18 cellular contexts compared by ENCODE assay signal in genomic region chr6:32166411-32167061, GRCh38. TPM values are rescaled to one million over a fixed set of nuclear protein-coding genes. Genes with fewer than 3 reads are reported as not detected.
DNase-seq lines count a peak whose midpoint lies in the region; ATAC-seq and TF ChIP-seq lines count a peak whose summit lies in the region.
"Had no signal": no experiment of that assay in that cellular context is flagged by ENCODE, and none has a peak within 500 bp of the region (broad histone marks: within the 10 kb centered on the region; RNA-seq: fewer than 3 reads in every experiment).

No MANE protein-coding gene starts in this region.

- H2AK5ac ChIP-seq in mesendoderm (ENCODE audit: low read length) = no peak overlapping the region

- H2BK5ac ChIP-seq in mesendoderm (ENCODE audit: low read length) = no peak overlapping the region

- H3K4me3 ChIP-seq in HFF-Myc (replicated peaks; ENCODE audit: low read depth, low read length) (no peak overlapping the region), dorsolateral prefrontal cortex (no peak overlapping the region), mesendoderm (ENCODE audit: low read length) (no peak overlapping the region), tibial artery (no peak overlapping the region)

- H3K36me3 ChIP-seq in mesendoderm (ENCODE audit: control insufficient read depth, insufficient read depth, low read length) (peaks cover 2% of the 10 kb centered on the region), tibial artery (peaks cover 42 to 87% (median 71%) of the 10 kb centered on the region in 3 donors)

- H4K5ac ChIP-seq in mesendoderm (ENCODE audit: low read length) = no peak overlapping the region

- peak overlapping the region; percentile 42 for H3K56ac ChIP-seq in mesendoderm (ENCODE audit: low read length)

- WGBS in mesendoderm (ENCODE audit: extremely low coverage, insufficient coverage, low lambda C conversion rate) = no CpG with 5 or more reads among the region's 30 CpGs

- H3K4me3 Mint-ChIP-seq in CD14-positive monocyte = no peak overlapping the region
- H3K4me3 Mint-ChIP-seq: dendritic cell treated with granulocyte-macrophage colony-stimulating factor and Interleukin-4, amounts not matched to agents 40 ng/mL and 50 ng/mL, for 4 days; T-cell had no signal

- no peak overlapping the region for H3K18ac ChIP-seq in mesendoderm (ENCODE audit: low read length)

- peaks cover 32 to 38% of the 10 kb centered on the region in 2 donors for H3K36me3 Mint-ChIP-seq in CD14-positive monocyte

- H3K4me2 ChIP-seq in mesendoderm (ENCODE audit: low read length) = no peak overlapping the region

- intact Hi-C loops in CD14-positive monocyte (cut with micrococcal nuclease) (no loop called here), dorsolateral prefrontal cortex (cut with DNase I) (no loop called here), tibial artery (cut with DNase I; ENCODE audit: low total_unique reads) (no loop called here)

- no peaks in the 10 kb centered on the region for H3K9me3 Mint-ChIP-seq in CD14-positive monocyte
- H3K9me3 Mint-ChIP-seq: activated T-helper 2 cell treated with anti-CD3 and anti-CD28 coated beads, Interferon-gamma antibody, Interleukin-2, Interleukin-4, amounts not matched to agents 10 μg/mL and 5 μg/mL and 100 μg/mL, durations not matched to agents 14 hours and 24 hours and 36 hours; dendritic cell treated with granulocyte-macrophage colony-stimulating factor and Interleukin-4, amounts not matched to agents 40 ng/mL and 50 ng/mL, for 4 days; T-cell had no signal

- DNase-seq in CD14-positive monocyte (ENCODE audit: low spot score) = peak; percentile 29
- DNase-seq in HFF-Myc (ENCODE audit: extremely low read depth, low read depth) = no peak
- no peak for DNase-seq in dorsolateral prefrontal cortex
- DNase-seq in mesendoderm = peak; percentile 82
- no peak for DNase-seq in tibial artery
- no peak for DNase-seq in Kasumi-1 (lab: John Stamatoyannopoulos, UW)
- no peak for DNase-seq in Ammon's horn (ENCODE audit: low spot score)
- DNase-seq: anterior cingulate cortex; left cardiac atrium; NCI-H187; NCI-H526 treated with DMSO at 0.1 percent for 48 hours; stimulated activated naive CD4-positive, alpha-beta T cell; T-cell had no signal

- H3K23ac ChIP-seq in mesendoderm (ENCODE audit: low read length) = no peak overlapping the region

- H3K79me1 ChIP-seq in mesendoderm (ENCODE audit: low read length) = peaks cover 3% of the 10 kb centered on the region

- H3K9me3 ChIP-seq in tibial artery = no peaks in the 10 kb centered on the region

- no peak for ATAC-seq in HG03442 (IDR thresholded peaks at IDR 0.05; ENCODE audit: unreplicated experiment)
- ATAC-seq: left cardiac atrium, T-cell had no signal

- H3K27me3 ChIP-seq in dorsolateral prefrontal cortex = no peaks in the 10 kb centered on the region
- H3K27me3 ChIP-seq in mesendoderm (ENCODE audit: insufficient read depth, low read length, poor library complexity) = no peaks in the 10 kb centered on the region
- H3K27me3 ChIP-seq in tibial artery = no peaks in the 10 kb centered on the region

- no peak overlapping the region for H3K9ac ChIP-seq in mesendoderm (ENCODE audit: low read length)
- H3K9ac ChIP-seq: parathyroid adenoma had no signal

- H2BK15ac ChIP-seq in mesendoderm (replicated peaks; ENCODE audit: low read depth) = no peak overlapping the region

- H3K4me1 Mint-ChIP-seq in CD14-positive monocyte = no peaks in the 10 kb centered on the region

- H3K4ac ChIP-seq in mesendoderm (ENCODE audit: low read depth, low read length) = no peak overlapping the region

- no peak for TF ChIP-seq CTCF in CD14-positive monocyte (IDR thresholded peaks at IDR 0.05)
- TF ChIP-seq CTCF in HFF-Myc (IDR thresholded peaks at IDR 0.05; ENCODE audit: low read depth, low read length, missing control alignments) = peak; percentile 8
- no peak for TF ChIP-seq CTCF in dorsolateral prefrontal cortex (IDR thresholded peaks at IDR 0.05 in 54 of 56, conservative IDR thresholded peaks at IDR 0.05 in 2 of 56; ENCODE audit: low read depth in 1 of 56, partially characterized antibody in 56 of 56)
- TF ChIP-seq CTCF in tibial artery (IDR thresholded peaks at IDR 0.05) = no peak

- H3K79me2 ChIP-seq in mesendoderm (ENCODE audit: control insufficient read depth, insufficient read depth, low read length) = no peaks in the 10 kb centered on the region
- H3K79me2 ChIP-seq: parathyroid adenoma had no signal

- peak overlapping the region in 1 of 7 donors; percentile 63 for H3K27ac Mint-ChIP-seq in CD14-positive monocyte
- H3K27ac Mint-ChIP-seq: activated T-helper 2 cell treated with anti-CD3 and anti-CD28 coated beads, Interferon-gamma antibody, Interleukin-2, Interleukin-4, amounts not matched to agents 10 μg/mL and 5 μg/mL and 100 μg/mL, durations not matched to agents 14 hours and 24 hours and 36 hours; dendritic cell treated with granulocyte-macrophage colony-stimulating factor and Interleukin-4, amounts not matched to agents 40 ng/mL and 50 ng/mL, for 4 days; T-cell had no signal

- H4K8ac ChIP-seq in mesendoderm (ENCODE audit: low read depth, low read length) = no peak overlapping the region

- no peaks in the 10 kb centered on the region for H3K4me1 ChIP-seq in mesendoderm (ENCODE audit: control insufficient read depth, low read depth, low read length)
- no peaks in the 10 kb centered on the region for H3K4me1 ChIP-seq in tibial artery
- H3K4me1 ChIP-seq: parathyroid adenoma had no signal

- H2BK120ac ChIP-seq in mesendoderm (ENCODE audit: low read depth, low read length) = no peak overlapping the region

- peaks cover 0 to 4% (median 1%) of the 10 kb centered on the region in 3 donors for H3K27me3 Mint-ChIP-seq in CD14-positive monocyte (ENCODE audit: low read depth in 3 of 3)
- H3K27me3 Mint-ChIP-seq: dendritic cell treated with granulocyte-macrophage colony-stimulating factor and Interleukin-4, amounts not matched to agents 40 ng/mL and 50 ng/mL, for 4 days; T-cell had no signal

- H3K27ac ChIP-seq in dorsolateral prefrontal cortex (peak overlapping the region in 34 of 59 donors; percentile 3 to 93 (median 40)), mesendoderm (ENCODE audit: low read depth, low read length) (no peak overlapping the region), tibial artery (no peak overlapping the region)
- H3K27ac ChIP-seq: parathyroid adenoma had no signal

RNA-seq across cellular contexts. Expression of gene EGFL8, which starts 2.1 kb away (rescaled TPM):
- polyA plus RNA-seq in CD14-positive monocyte = under 1 TPM in 1 of 2 donors, not detected in 1; 0.22 TPM
- total RNA-seq in dorsolateral prefrontal cortex = 10 to 100 TPM in 115 of 120 experiments, 1 to 10 TPM in 5; 8.7 to 37.5 (median 19.8) TPM
- polyA plus RNA-seq in mesendoderm (2013, experiment 1 of 2) = 15.8 TPM
- 14.7 TPM for polyA plus RNA-seq in mesendoderm (2013, experiment 2 of 2)

RNA-seq across cellular contexts. Expression of gene AGPAT1, which starts 9.3 kb away (rescaled TPM):
- polyA plus RNA-seq in CD14-positive monocyte = 10 to 100 TPM in 1 of 2 donors, 1 to 10 TPM in 1; 9.9 to 11.3 TPM
- total RNA-seq in dorsolateral prefrontal cortex = 100 to 1,000 TPM in 4 of 120 experiments, 10 to 100 TPM in 116; 58.7 to 102 (median 81.9) TPM
- polyA plus RNA-seq in mesendoderm (2013, experiment 1 of 2) = 55.5 TPM
- polyA plus RNA-seq in mesendoderm (2013, experiment 2 of 2) = 53.7 TPM

RNA-seq across cellular contexts. Expression of gene RNF5, which starts 11.7 kb away (rescaled TPM):
- 100 to 1,000 TPM in 1 of 2 donors, 10 to 100 TPM in 1; 83.5 to 108 TPM for polyA plus RNA-seq in CD14-positive monocyte
- 10 to 100 TPM; 34.1 to 70.5 (median 51.5) TPM for total RNA-seq in dorsolateral prefrontal cortex
- polyA plus RNA-seq in mesendoderm (2013, experiment 1 of 2) = 90.3 TPM
- polyA plus RNA-seq in mesendoderm (2013, experiment 2 of 2) = 86.3 TPM

RNA-seq across cellular contexts. Expression of gene PPT2, which starts 12.6 kb away (rescaled TPM):
- 1 to 10 TPM; 1.8 to 4.0 TPM for polyA plus RNA-seq in CD14-positive monocyte
- 10 to 100 TPM; 21.2 to 55.9 (median 31.2) TPM for total RNA-seq in dorsolateral prefrontal cortex
- 24.5 TPM for polyA plus RNA-seq in mesendoderm (2013, experiment 1 of 2)
- polyA plus RNA-seq in mesendoderm (2013, experiment 2 of 2) = 23.9 TPM

RNA-seq across cellular contexts. Expression of gene PRRT1, which starts 14.8 kb away (rescaled TPM):
- not detected for polyA plus RNA-seq in CD14-positive monocyte
- total RNA-seq in dorsolateral prefrontal cortex = 100 to 1,000 TPM in 2 of 120 experiments, 10 to 100 TPM in 118; 29.0 to 121 (median 64.1) TPM
- polyA plus RNA-seq in mesendoderm (2013, experiment 1 of 2) = 1.4 TPM
- polyA plus RNA-seq in mesendoderm (2013, experiment 2 of 2) = 1.2 TPM
- total RNA-seq: RPMI7951 had no signal

Comparison
In these comparisons a context has a peak if more than half of its experiments do, and no peak if none do; other contexts are left out.
1. DNase-seq: peak in CD14-positive monocyte (single experiment) and mesendoderm (single experiment); none in HFF-Myc (single experiment), dorsolateral prefrontal cortex (0 of 10), tibial artery (0 of 2), Kasumi-1 (0 of 2) and Ammon's horn (single experiment).
2. H3K27ac ChIP-seq: peak in dorsolateral prefrontal cortex (34 of 59); none in mesendoderm (single experiment) and tibial artery (0 of 2).